In genomic region chr11:119875841-119876600, GRCh38 we compare ENCODE assay signal across 22 cellular contexts.
"Had no signal": no experiment of that assay in that cellular context is flagged by ENCODE, and none has a peak within 500 bp of the region (broad histone marks: within the 10 kb centered on the region; RNA-seq: fewer than 3 reads in every experiment).

No MANE protein-coding gene starts in this region.

- H3K27me3 ChIP-seq: gastrocnemius medialis had no signal

- DNase-seq: central memory CD4-positive, alpha-beta T cell; effector CD4-positive, alpha-beta T cell; endodermal cell; erythroblast; gastrocnemius medialis; heart right ventricle; hypothalamus; mesenchymal stem cell; midbrain; nephron progenitor cell; right cardiac atrium; stimulated activated CD4-positive, alpha-beta T cell treated with anti-CD3 and anti-CD28 coated beads, Interleukin-15, amount 100 ng/mL, for 24 hours; stimulated activated CD4-positive, alpha-beta T cell treated with anti-CD3 and anti-CD28 coated beads, Interleukin-1b, Interleukin-23, amount 100 ng/mL, for 48 hours; stimulated activated CD4-positive, alpha-beta T cell treated with anti-CD3 and anti-CD28 coated beads, Interleukin-4, amount 100 ng/mL, for 24 hours; stimulated activated naive B cell treated with anti-CD40 and anti-IgM and Interleukin-4, amounts not matched to agents 10 μg/mL and 1 μg/mL and 100 μg/mL, for 72 hours; stimulated activated naive CD8-positive, alpha-beta T cell treated with anti-CD3 and anti-CD28 coated beads, Interleukin-15, amount 100 ng/mL, for 72 hours; transverse colon had no signal

- H3K4me3 ChIP-seq: coronary artery, gastrocnemius medialis, heart right ventricle, lung, thoracic aorta, transverse colon had no signal

- H3K4me1 ChIP-seq: gastrocnemius medialis, heart right ventricle, transverse colon had no signal

- H3K27ac ChIP-seq: coronary artery, gastrocnemius medialis, heart right ventricle, neutrophil, thoracic aorta, transverse colon had no signal

- H3K9me3 ChIP-seq: gastrocnemius medialis, heart right ventricle, neutrophil, thoracic aorta, transverse colon had no signal

- H3K36me3 ChIP-seq: gastrocnemius medialis, heart right ventricle, neutrophil, thoracic aorta, transverse colon had no signal

- ATAC-seq: gastrocnemius medialis; left lobe of liver; stimulated activated naive B cell treated with anti-CD40 and anti-IgM and Interleukin-4, amounts not matched to agents 10 μg/mL and 1 μg/mL and 100 μg/mL, for 72 hours; stimulated activated naive CD8-positive, alpha-beta T cell treated with anti-CD3 and anti-CD28 coated beads, Interleukin-15, amount 100 ng/mL, for 72 hours had no signal
